18 cellular contexts compared by ENCODE assay signal in genomic region chr6:149414822-149415221, GRCh38. TPM values are rescaled to one million over a fixed set of nuclear protein-coding genes. Genes with fewer than 3 reads are reported as not detected.
A peak's percentile ranks its signal among the peaks of the same experiment; 100 is the strongest.
DNase-seq lines count a peak whose midpoint lies in the region; ATAC-seq and TF ChIP-seq lines count a peak whose summit lies in the region.
"Had no signal": no experiment of that assay in that cellular context is flagged by ENCODE, and none has a peak within 500 bp of the region (broad histone marks: within the 10 kb centered on the region; RNA-seq: fewer than 3 reads in every experiment).

No MANE protein-coding gene starts in this region.

- POLR2A ChIA-PET in WTC11 (lab: Charles Lee): no interaction called here

- peaks cover 20% of the 10 kb centered on the region for H3K36me3 Mint-ChIP-seq in activated naive CD4-positive, alpha-beta T cell treated with anti-CD3 and anti-CD28 coated beads, Interleukin-2, amount 50 U/mL, for 24 hours
- H3K36me3 Mint-ChIP-seq in activated naive CD4-positive, alpha-beta T cell treated with anti-CD3 and anti-CD28 coated beads, Interleukin-2, amount 10 ng/mL, durations not matched to agents 7 days and 5 days: peaks cover 61% of the 10 kb centered on the region
- H3K36me3 Mint-ChIP-seq in WTC11: peaks cover 10% of the 10 kb centered on the region
- H3K36me3 Mint-ChIP-seq in endothelial cell (ENCODE audit: low read depth, unreplicated experiment): peaks cover 14% of the 10 kb centered on the region
- H3K36me3 Mint-ChIP-seq in stimulated activated effector memory CD8-positive, alpha-beta T cell treated with anti-CD3 and anti-CD28 coated beads, Interleukin-12 subunit alpha, Interleukin-12 subunit beta, amount 100 ng/mL, for 72 hours: peaks cover 65% of the 10 kb centered on the region
- peaks cover 0 to 37% of the 10 kb centered on the region in 2 donors for H3K36me3 Mint-ChIP-seq in activated naive CD4-positive, alpha-beta T cell treated with anti-CD3 and anti-CD28 coated beads, Interleukin-2, amount 50 U/mL, for 72 hours

- H3K4me3 ChIP-seq in right atrium auricular region: no peak overlapping the region
- H3K4me3 ChIP-seq: A549, GM23338 had no signal

- no peak for DNase-seq in activated naive CD4-positive, alpha-beta T cell treated with anti-CD3 and anti-CD28 coated beads, Interleukin-2, amount 10 ng/mL, durations not matched to agents 7 days and 5 days
- DNase-seq in WTC11 (ENCODE audit: low spot score): no peak
- DNase-seq in endothelial cell (ENCODE audit: low spot score): no peak
- DNase-seq in stimulated activated effector memory CD8-positive, alpha-beta T cell treated with anti-CD3 and anti-CD28 coated beads, Interleukin-12 subunit alpha, Interleukin-12 subunit beta, amount 100 ng/mL, for 72 hours (ENCODE audit: low spot score in 2 of 2): peak in 1 of 2 donors; percentile 30
- DNase-seq in right atrium auricular region (ENCODE audit: low spot score): no peak
- DNase-seq in globus pallidus (ENCODE audit: low spot score): no peak
- no peak for DNase-seq in activated naive CD4-positive, alpha-beta T cell treated with anti-CD3 and anti-CD28 coated beads, Interleukin-2, amount 50 U/mL, for 72 hours (ENCODE audit: low spot score in 2 of 2)
- DNase-seq: BE2C; Caco-2; CD4-positive, alpha-beta memory T cell; DND-41; GDM1; H7 had no signal

- H3K27ac ChIP-seq in right atrium auricular region: no peak overlapping the region
- H3K27ac ChIP-seq: A549, C4-2B, HL-60 had no signal

- H3K27me3 Mint-ChIP-seq in activated naive CD4-positive, alpha-beta T cell treated with anti-CD3 and anti-CD28 coated beads, Interleukin-2, amount 50 U/mL, for 24 hours: no peaks in the 10 kb centered on the region
- H3K27me3 Mint-ChIP-seq in activated naive CD4-positive, alpha-beta T cell treated with anti-CD3 and anti-CD28 coated beads, Interleukin-2, amount 10 ng/mL, durations not matched to agents 7 days and 5 days: no peaks in the 10 kb centered on the region
- H3K27me3 Mint-ChIP-seq in WTC11 (ENCODE audit: low read depth): no peaks in the 10 kb centered on the region
- H3K27me3 Mint-ChIP-seq in endothelial cell (ENCODE audit: unreplicated experiment): peaks cover 1% of the 10 kb centered on the region
- H3K27me3 Mint-ChIP-seq: CD4-positive, alpha-beta memory T cell had no signal

- TF ChIP-seq CTCF in WTC11 (IDR thresholded peaks at IDR 0.05) (no peak), endothelial cell (IDR thresholded peaks at IDR 0.05; ENCODE audit: unreplicated experiment) (no peak), right atrium auricular region (IDR thresholded peaks at IDR 0.05) (no peak)

- H3K4me1 ChIP-seq in right atrium auricular region: peaks cover 0 to 16% of the 10 kb centered on the region in 2 donors
- H3K4me1 ChIP-seq: A549, BE2C, Caco-2 had no signal

- no peaks in the 10 kb centered on the region for H3K27me3 ChIP-seq in right atrium auricular region
- H3K27me3 ChIP-seq: BE2C had no signal

- ATAC-seq in WTC11: no peak
- ATAC-seq in stimulated activated effector memory CD8-positive, alpha-beta T cell treated with anti-CD3 and anti-CD28 coated beads, Interleukin-12 subunit alpha, Interleukin-12 subunit beta, amount 100 ng/mL, for 72 hours: no peak
- no peak for ATAC-seq in activated naive CD4-positive, alpha-beta T cell treated with anti-CD3 and anti-CD28 coated beads, Interleukin-2, amount 50 U/mL, for 72 hours
- ATAC-seq: A549, GM23338 had no signal

- H3K27ac Mint-ChIP-seq in activated naive CD4-positive, alpha-beta T cell treated with anti-CD3 and anti-CD28 coated beads, Interleukin-2, amount 50 U/mL, for 24 hours: peak overlapping the region; percentile 13
- no peak overlapping the region for H3K27ac Mint-ChIP-seq in activated naive CD4-positive, alpha-beta T cell treated with anti-CD3 and anti-CD28 coated beads, Interleukin-2, amount 10 ng/mL, durations not matched to agents 7 days and 5 days
- peak overlapping the region; percentile 50; the same call in 1 of the 2 replicates for H3K27ac Mint-ChIP-seq in WTC11
- H3K27ac Mint-ChIP-seq in endothelial cell (ENCODE audit: unreplicated experiment): no peak overlapping the region
- H3K27ac Mint-ChIP-seq in stimulated activated effector memory CD8-positive, alpha-beta T cell treated with anti-CD3 and anti-CD28 coated beads, Interleukin-12 subunit alpha, Interleukin-12 subunit beta, amount 100 ng/mL, for 72 hours: peak overlapping the region; percentile 9
- H3K27ac Mint-ChIP-seq in activated naive CD4-positive, alpha-beta T cell treated with anti-CD3 and anti-CD28 coated beads, Interleukin-2, amount 50 U/mL, for 72 hours: no peak overlapping the region
- H3K27ac Mint-ChIP-seq: GM23338 had no signal

- no peaks in the 10 kb centered on the region for H3K36me3 ChIP-seq in right atrium auricular region

- no peaks in the 10 kb centered on the region for H3K9me3 Mint-ChIP-seq in activated naive CD4-positive, alpha-beta T cell treated with anti-CD3 and anti-CD28 coated beads, Interleukin-2, amount 50 U/mL, for 24 hours
- peaks cover 2% of the 10 kb centered on the region for H3K9me3 Mint-ChIP-seq in activated naive CD4-positive, alpha-beta T cell treated with anti-CD3 and anti-CD28 coated beads, Interleukin-2, amount 10 ng/mL, durations not matched to agents 7 days and 5 days
- peaks cover 11% of the 10 kb centered on the region; the same call in 1 of the 2 replicates for H3K9me3 Mint-ChIP-seq in WTC11
- H3K9me3 Mint-ChIP-seq in endothelial cell (ENCODE audit: unreplicated experiment): no peaks in the 10 kb centered on the region
- no peaks in the 10 kb centered on the region for H3K9me3 Mint-ChIP-seq in stimulated activated effector memory CD8-positive, alpha-beta T cell treated with anti-CD3 and anti-CD28 coated beads, Interleukin-12 subunit alpha, Interleukin-12 subunit beta, amount 100 ng/mL, for 72 hours
- H3K9me3 Mint-ChIP-seq in activated naive CD4-positive, alpha-beta T cell treated with anti-CD3 and anti-CD28 coated beads, Interleukin-2, amount 50 U/mL, for 72 hours: peaks cover 9 to 15% of the 10 kb centered on the region in 2 donors
- H3K9me3 Mint-ChIP-seq: GM23338 had no signal

- peaks cover 35% of the 10 kb centered on the region for H3K4me1 Mint-ChIP-seq in activated naive CD4-positive, alpha-beta T cell treated with anti-CD3 and anti-CD28 coated beads, Interleukin-2, amount 50 U/mL, for 24 hours
- H3K4me1 Mint-ChIP-seq in activated naive CD4-positive, alpha-beta T cell treated with anti-CD3 and anti-CD28 coated beads, Interleukin-2, amount 10 ng/mL, durations not matched to agents 7 days and 5 days: peaks cover 6% of the 10 kb centered on the region
- H3K4me1 Mint-ChIP-seq in WTC11 (no peaks in the 10 kb centered on the region), endothelial cell (ENCODE audit: unreplicated experiment) (no peaks in the 10 kb centered on the region)
- peaks cover 6% of the 10 kb centered on the region for H3K4me1 Mint-ChIP-seq in stimulated activated effector memory CD8-positive, alpha-beta T cell treated with anti-CD3 and anti-CD28 coated beads, Interleukin-12 subunit alpha, Interleukin-12 subunit beta, amount 100 ng/mL, for 72 hours
- H3K4me1 Mint-ChIP-seq: GM23338 had no signal

- no peak overlapping the region for H3K4me3 Mint-ChIP-seq in activated naive CD4-positive, alpha-beta T cell treated with anti-CD3 and anti-CD28 coated beads, Interleukin-2, amount 50 U/mL, for 24 hours
- no peak overlapping the region for H3K4me3 Mint-ChIP-seq in activated naive CD4-positive, alpha-beta T cell treated with anti-CD3 and anti-CD28 coated beads, Interleukin-2, amount 10 ng/mL, durations not matched to agents 7 days and 5 days
- H3K4me3 Mint-ChIP-seq in WTC11 (no peak overlapping the region), endothelial cell (ENCODE audit: unreplicated experiment) (peak overlapping the region; percentile 20)
- no peak overlapping the region for H3K4me3 Mint-ChIP-seq in stimulated activated effector memory CD8-positive, alpha-beta T cell treated with anti-CD3 and anti-CD28 coated beads, Interleukin-12 subunit alpha, Interleukin-12 subunit beta, amount 100 ng/mL, for 72 hours
- H3K4me3 Mint-ChIP-seq: CD4-positive, alpha-beta memory T cell; GM23338 had no signal

- CTCF ChIA-PET in activated naive CD4-positive, alpha-beta T cell treated with anti-CD3 and anti-CD28 coated beads, Interleukin-2, amount 10 ng/mL, durations not matched to agents 7 days and 5 days (lab: Charles Lee): interaction anchor here (0.8 kb wide), 1 partner anchor 385 kb away, joined by 3 read pairs; no protein-coding TSS in a partner anchor
- CTCF ChIA-PET in WTC11 (lab: Charles Lee): interaction anchor here (1.3 kb wide), 1 partner anchor 17 kb away, joined by 6 read pairs; no protein-coding TSS in a partner anchor

- no peaks in the 10 kb centered on the region for H3K9me3 ChIP-seq in right atrium auricular region
- H3K9me3 ChIP-seq: A549, BE2C, Caco-2 had no signal

TF ChIP-seq in WTC11, 78 proteins besides CTCF, POLR2A, EP300 and RAD21:
- no peak for TF ChIP-seq NFATC4 (CRISPR knock-in tag; IDR thresholded peaks at IDR 0.05)
- no peak for TF ChIP-seq ATF2 (CRISPR knock-in tag; IDR thresholded peaks at IDR 0.05; ENCODE audit: borderline replicate concordance, low read depth)
- TF ChIP-seq TCF7 (CRISPR knock-in tag; IDR thresholded peaks at IDR 0.05; ENCODE audit: low read depth): no peak
- TF ChIP-seq FOXJ3 (CRISPR knock-in tag; IDR thresholded peaks at IDR 0.05; ENCODE audit: borderline replicate concordance): no peak
- no peak for TF ChIP-seq RORB (CRISPR knock-in tag; IDR thresholded peaks at IDR 0.05)
- TF ChIP-seq RELA (CRISPR knock-in tag; IDR thresholded peaks at IDR 0.05; ENCODE audit: borderline replicate concordance): no peak
TF ChIP-seq in WTC11: peak in this region for 0.

RNA-seq across cellular contexts. Expression of gene SUMO4, which starts 14.8 kb away (rescaled TPM):
- total RNA-seq in WTC11 (2021) (0.55 to 1.2 TPM (median 0.73 TPM) in 3 replicates), endothelial cell (ENCODE audit: unreplicated experiment) (4.8 TPM), right atrium auricular region (1 to 10 TPM in 1 of 2 donors, under 1 TPM in 1; 0.67 to 1.3 TPM)
- 10 to 100 TPM in 1 of 2 donors, 1 to 10 TPM in 1; 10.0 to 11.2 TPM for total RNA-seq in activated naive CD4-positive, alpha-beta T cell treated with anti-CD3 and anti-CD28 coated beads, Interleukin-2, amount 50 U/mL, for 72 hours

Comparison
In these comparisons a context has a peak if more than half of its experiments do, and no peak if none do; other contexts are left out.
1. H3K27ac Mint-ChIP-seq: peak in activated naive CD4-positive, alpha-beta T cell treated with anti-CD3 and anti-CD28 coated beads, Interleukin-2, amount 50 U/mL, for 24 hours (single experiment), WTC11 (single experiment) and stimulated activated effector memory CD8-positive, alpha-beta T cell treated with anti-CD3 and anti-CD28 coated beads, Interleukin-12 subunit alpha, Interleukin-12 subunit beta, amount 100 ng/mL, for 72 hours (single experiment); none in activated naive CD4-positive, alpha-beta T cell treated with anti-CD3 and anti-CD28 coated beads, Interleukin-2, amount 10 ng/mL, durations not matched to agents 7 days and 5 days (single experiment), endothelial cell (single experiment) and activated naive CD4-positive, alpha-beta T cell treated with anti-CD3 and anti-CD28 coated beads, Interleukin-2, amount 50 U/mL, for 72 hours (0 of 2).